Comparison of ENCODE assay signal across 8 cellular contexts in the genomic region with DNA sequence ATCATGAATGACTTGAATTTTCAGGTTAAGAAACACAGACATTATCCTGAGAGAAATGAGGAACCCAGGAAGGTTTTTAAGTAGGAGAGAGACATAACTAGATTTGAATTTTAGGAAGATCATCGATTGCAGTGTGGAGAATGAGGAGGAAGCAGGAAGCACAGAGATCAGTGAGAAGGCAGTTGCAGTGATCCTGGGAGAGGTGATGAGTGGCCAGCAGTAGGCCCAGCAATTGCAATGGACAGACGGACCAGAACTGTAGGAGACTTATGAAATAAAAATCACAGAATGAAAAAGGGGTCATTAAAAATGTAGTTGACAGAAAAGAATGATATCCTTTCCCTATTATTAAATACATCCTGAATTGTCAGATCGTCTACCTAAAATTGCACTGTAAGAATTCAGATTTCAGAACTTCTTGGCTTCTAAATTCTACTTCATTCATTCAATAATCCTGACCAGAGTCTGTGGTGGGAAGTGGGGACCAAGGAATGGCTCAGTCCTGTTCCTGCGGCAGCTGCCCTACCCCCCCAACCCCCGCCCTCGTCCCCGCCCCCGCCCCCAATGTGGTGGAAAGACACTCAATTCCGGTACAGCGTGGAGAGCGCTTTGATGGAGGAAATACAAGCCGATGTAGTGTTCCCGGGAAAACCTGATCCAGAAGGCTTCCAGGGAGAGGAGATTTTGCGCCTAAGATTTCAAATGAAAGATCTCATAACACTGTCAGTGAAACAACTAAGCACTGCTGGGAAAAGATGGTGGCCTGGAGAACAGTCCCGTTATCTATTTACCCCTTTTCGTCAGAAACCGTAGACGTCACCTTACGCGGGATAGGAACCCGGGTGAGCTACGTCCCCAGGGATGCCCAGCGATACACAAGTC. TPM values are rescaled to one million over a fixed set of nuclear protein-coding genes. Genes with fewer than 3 reads are reported as not detected.
DNase-seq lines count a peak whose midpoint lies in the region; ATAC-seq and TF ChIP-seq lines count a peak whose summit lies in the region.

No MANE protein-coding gene starts in this region.

- no peaks in the 10 kb centered on the region for H4K20me1 ChIP-seq in Karpas-422 (ENCODE audit: insufficient read depth, low read depth, low read length)

- H3K79me2 ChIP-seq in Karpas-422 (ENCODE audit: low read length), result no peaks in the 10 kb centered on the region

- DNase-seq in CD4-positive, alpha-beta T cell, result no peak
- DNase-seq in Karpas-422 (no peak), choroid plexus epithelial cell (ENCODE audit: low read depth) (no peak), MV-4-11 (lab: John Stamatoyannopoulos, UW) (no peak), SW480 (ENCODE audit: low spot score) (no peak), germinal center (ENCODE audit: low spot score) (no peak), GM13977 (ENCODE audit: low spot score) (no peak)

- peaks cover 23% of the 10 kb centered on the region; the same call in 1 of the 2 replicates for H3K36me3 ChIP-seq in Karpas-422 (ENCODE audit: insufficient read depth, low read length)
- H3K36me3 ChIP-seq in mucosa of rectum (ENCODE audit: control insufficient read depth in 2 of 2, insufficient read depth in 2 of 2, low read length in 2 of 2), result peaks cover 22 to 26% of the 10 kb centered on the region in 2 donors

- H3K4me3 ChIP-seq in Karpas-422 (ENCODE audit: low read length) (peak overlapping the region; percentile 67), choroid plexus epithelial cell (ENCODE audit: low read depth, low read length) (peak overlapping the region; percentile 82), mucosa of rectum (ENCODE audit: low read length in 2 of 2) (peak overlapping the region; percentile 84 to 91)

- no peaks in the 10 kb centered on the region for H3K27me3 ChIP-seq in CD4-positive, alpha-beta T cell (ENCODE audit: control insufficient read depth, insufficient read depth, low read length)
- H3K27me3 ChIP-seq in Karpas-422 (ENCODE audit: low read length) (no peaks in the 10 kb centered on the region), mucosa of rectum (ENCODE audit: control insufficient read depth in 2 of 2, insufficient read depth in 2 of 2, low read length in 2 of 2) (no peaks in the 10 kb centered on the region)

- H3K9me2 ChIP-seq in Karpas-422 (replicated peaks; ENCODE audit: insufficient read depth, low read length), result no peaks in the 10 kb centered on the region

- peak overlapping the region; percentile 73 for H3K4me2 ChIP-seq in Karpas-422 (ENCODE audit: low read depth, low read length, poor library complexity, severe bottlenecking)

- H3K4me1 Mint-ChIP-seq in CD4-positive, alpha-beta T cell (ENCODE audit: low read depth), result peaks cover 36% of the 10 kb centered on the region

- H3K27me3 Mint-ChIP-seq in CD4-positive, alpha-beta T cell, result no peaks in the 10 kb centered on the region

- H3K9ac ChIP-seq in Karpas-422 (ENCODE audit: low read length), result peak overlapping the region; percentile 66
- H3K9ac ChIP-seq in mucosa of rectum (ENCODE audit: low read depth in 1 of 2, low read length in 2 of 2), result peak overlapping the region; percentile 72 to 87

- H3K27ac ChIP-seq in CD4-positive, alpha-beta T cell (ENCODE audit: low read depth, low read length), result peak overlapping the region; percentile 86
- H3K27ac ChIP-seq in Karpas-422 (ENCODE audit: low read length) (peak overlapping the region; percentile 80), mucosa of rectum (ENCODE audit: low read depth in 2 of 2, low read length in 2 of 2) (peak overlapping the region; percentile 89 to 91)

- peak overlapping the region; percentile 94 for H3K4me3 Mint-ChIP-seq in CD4-positive, alpha-beta T cell

- peak overlapping the region; percentile 80; the same call in 1 of the 2 replicates for H2AFZ ChIP-seq in Karpas-422 (ENCODE audit: low read length)

- CTCF ChIA-PET in CD4-positive, alpha-beta T cell (lab: Charles Lee), result interaction anchor here (0.6 to 5.8 kb wide), 30 partner anchors 8 to 157 kb away, joined by 3 to 74 read pairs (median 5); a partner anchor contains a TSS

- peaks cover 50% of the 10 kb centered on the region for H3K36me3 Mint-ChIP-seq in CD4-positive, alpha-beta T cell (ENCODE audit: low read depth)

- no peaks in the 10 kb centered on the region for H3K9me3 ChIP-seq in CD4-positive, alpha-beta T cell (ENCODE audit: control insufficient read depth, low read length)
- H3K9me3 ChIP-seq in Karpas-422 (ENCODE audit: low read length) (no peaks in the 10 kb centered on the region), mucosa of rectum (ENCODE audit: control insufficient read depth in 2 of 2, low read length in 2 of 2) (no peaks in the 10 kb centered on the region)

- in situ Hi-C loops in GM13977 (cut with MboI; ENCODE audit: low pct_unique_long_range_greater_than_20kb, low sequenced_read_pairs, unreplicated experiment), result no loop called here

- POLR2A ChIA-PET in CD4-positive, alpha-beta T cell (lab: Charles Lee), result interaction anchor here (0.6 to 4.8 kb wide), 22 partner anchors 9 to 241 kb away, joined by 3 to 64 read pairs (median 5); a partner anchor contains a TSS

- H3K4me1 ChIP-seq in Karpas-422 (ENCODE audit: low read length), result peaks cover 35% of the 10 kb centered on the region
- peaks cover 0 to 6% of the 10 kb centered on the region in 2 donors for H3K4me1 ChIP-seq in mucosa of rectum (ENCODE audit: control insufficient read depth in 2 of 2, insufficient read depth in 2 of 2, low read length in 2 of 2)

- intact Hi-C loops in CD4-positive, alpha-beta T cell (cut with DNase I, micrococcal nuclease), result loop anchor here (1.0 to 5.0 kb wide), 7 partner anchors 34 to 586 kb away; a partner anchor contains a TSS

- H3K9me3 Mint-ChIP-seq in CD4-positive, alpha-beta T cell, result no peaks in the 10 kb centered on the region

- peak; percentile 1 for ATAC-seq in CD4-positive, alpha-beta T cell (ENCODE audit: poor library complexity)

- no peak for TF ChIP-seq CTCF in CD4-positive, alpha-beta T cell (IDR thresholded peaks at IDR 0.05)
- TF ChIP-seq CTCF in choroid plexus epithelial cell (conservative IDR thresholded peaks at IDR 0.05; ENCODE audit: low read depth, low read length) (no peak), GM13977 (IDR thresholded peaks at IDR 0.05; ENCODE audit: extremely low read depth, insufficient read depth, missing control alignments) (no peak)

- H3K27ac Mint-ChIP-seq in CD4-positive, alpha-beta T cell, result peak overlapping the region; percentile 84

RNA-seq across cellular contexts. Expression of a gene that starts 35.1 kb away (rescaled TPM):
- total RNA-seq in CD4-positive, alpha-beta T cell, result 10 to 100 TPM; 78.6 to 80.9 TPM
- total RNA-seq in Karpas-422 (2014; rRNA removed; shearing (Covaris generic); ENCODE audit: low replicate concordance), result 72.2 and 83.8 TPM in 2 replicates
